Comparison of ENCODE assay signal across 8 cellular contexts in genomic region chr6:89082439-89082838, GRCh38.
DNase-seq lines count a peak whose midpoint lies in the region; ATAC-seq and TF ChIP-seq lines count a peak whose summit lies in the region.

No MANE protein-coding gene starts in this region.

- H3K4me1 ChIP-seq in BLaER1 (peaks cover 21% of the 10 kb centered on the region), HEK293 (ENCODE audit: control insufficient read depth, insufficient read depth, low read length) (peaks cover 9% of the 10 kb centered on the region; the same call in 1 of the 2 replicates), subcutaneous abdominal adipose tissue (ENCODE audit: control insufficient read depth in 5 of 5, insufficient read depth in 5 of 5, low read length in 5 of 5) (peaks cover 2 to 35% (median 30%) of the 10 kb centered on the region in 5 donors)

- H3K27me3 ChIP-seq in BLaER1: no peaks in the 10 kb centered on the region
- no peaks in the 10 kb centered on the region for H3K27me3 ChIP-seq in subcutaneous abdominal adipose tissue (ENCODE audit: control insufficient read depth in 5 of 5, insufficient read depth in 4 of 5, low read length in 5 of 5)

- peak; percentile 37 for DNase-seq in amniotic epithelial cell (ENCODE audit: low read depth)
- peak; percentile 21 for DNase-seq in kidney glomerular epithelial cell (lab: John Stamatoyannopoulos, UW)

- peak overlapping the region; percentile 81 for H3K4me2 ChIP-seq in BLaER1

- CTCF ChIA-PET in HEK293 (lab: Yijun Ruan, JAX): interaction anchor here (0.9 to 3.2 kb wide), 2 partner anchors 99 to 528 kb away, joined by 3 to 19 read pairs; no protein-coding TSS in a partner anchor

- ATAC-seq in GM21526 (IDR thresholded peaks at IDR 0.05; ENCODE audit: low FRiP score, unreplicated experiment): no peak
- no peak for ATAC-seq in GM18520 (IDR thresholded peaks at IDR 0.05; ENCODE audit: unreplicated experiment)
- no peak for ATAC-seq in HG02588 (IDR thresholded peaks at IDR 0.05; ENCODE audit: unreplicated experiment)

- H3K4me3 ChIP-seq in BLaER1 (peak overlapping the region; percentile 88), HEK293 (ENCODE audit: low read depth, low read length) (peak overlapping the region; percentile 99), subcutaneous abdominal adipose tissue (ENCODE audit: low read depth in 1 of 5, low read length in 5 of 5) (peak overlapping the region; percentile 79 to 99 (median 97))

- H3K36me3 ChIP-seq in BLaER1 (peaks cover 34% of the 10 kb centered on the region), HEK293 (ENCODE audit: control insufficient read depth in 2 of 2, insufficient read depth in 1 of 2, low read length in 2 of 2) (peaks cover 28 to 40% of the 10 kb centered on the region in 2 experiments), subcutaneous abdominal adipose tissue (ENCODE audit: control insufficient read depth in 5 of 5, insufficient read depth in 5 of 5, low read length in 5 of 5) (peaks cover 20 to 37% (median 26%) of the 10 kb centered on the region in 5 donors)

- POLR2A ChIA-PET in HEK293 (lab: Yijun Ruan, JAX): interaction anchor here (0.6 to 10.4 kb wide), 5 partner anchors 30 to 270 kb away, joined by 3 to 84 read pairs (median 6); partner anchors contain the start of genes SRSF12 and UBE2J1

- TF ChIP-seq CTCF in HEK293 (tag by site-specific recombination; IDR thresholded peaks at IDR 0.05): no peak

- peaks cover 58% of the 10 kb centered on the region for H4K20me1 ChIP-seq in BLaER1

- H3K9me3 ChIP-seq in BLaER1: no peaks in the 10 kb centered on the region
- H3K9me3 ChIP-seq in HEK293 (ENCODE audit: control insufficient read depth, insufficient read depth, low read depth, low read length): no peaks in the 10 kb centered on the region
- no peaks in the 10 kb centered on the region for H3K9me3 ChIP-seq in subcutaneous abdominal adipose tissue (ENCODE audit: control insufficient read depth in 5 of 5, low read length in 5 of 5)

- H3K9ac ChIP-seq in BLaER1: peak overlapping the region; percentile 86
- peak overlapping the region; percentile 97 to 100 (median 100) for H3K9ac ChIP-seq in subcutaneous abdominal adipose tissue (ENCODE audit: low read length in 5 of 5)

- H3K27ac ChIP-seq in BLaER1: peak overlapping the region; percentile 79; the same call in 1 of the 2 replicates
- peak overlapping the region; percentile 96 for H3K27ac ChIP-seq in HEK293 (ENCODE audit: extremely low read depth, low read depth, low read length)
- H3K27ac ChIP-seq in subcutaneous abdominal adipose tissue (ENCODE audit: low read depth, low read length): peak overlapping the region; percentile 100

TF ChIP-seq in HEK293, 187 proteins besides CTCF, POLR2A, EP300 and RAD21:
- no peak for TF ChIP-seq ZNF549 (tag by site-specific recombination; IDR thresholded peaks at IDR 0.05)
- 0 out of 2 replicates have a peak, but pooled peaks have one; percentile 5 for TF ChIP-seq ZNF664 (tag by site-specific recombination; IDR thresholded peaks at IDR 0.05)
- peak; percentile 32; the same call in 1 of the 2 replicates for TF ChIP-seq ZNF394 (tag by site-specific recombination; IDR thresholded peaks at IDR 0.05; ENCODE audit: borderline replicate concordance)
TF ChIP-seq in HEK293: peak in this region for 2.
